In genomic region chr2:73832905-73833304, GRCh38 we compare ENCODE assay signal across 10 cellular contexts. TPM values are rescaled to one million over a fixed set of nuclear protein-coding genes. Genes with fewer than 3 reads are reported as not detected.
DNase-seq lines count a peak whose midpoint lies in the region; ATAC-seq, FAIRE-seq and TF ChIP-seq lines count a peak whose summit lies in the region.
"Had no signal": no experiment of that assay in that cellular context is flagged by ENCODE, and none has a peak within 500 bp of the region (broad histone marks: within the 10 kb centered on the region; RNA-seq: fewer than 3 reads in every experiment).

No MANE protein-coding gene starts in this region.

- TF ChIP-seq POLR2A in GM12892 (IDR thresholded peaks at IDR 0.05; ENCODE audit: low read depth, low read length) (peak; percentile 52; the same call in 1 of the 2 replicates), heart left ventricle (IDR thresholded peaks at IDR 0.05) (no peak)

- H3K36me3 ChIP-seq in BLaER1 (peaks cover 65% of the 10 kb centered on the region), SK-N-MC (ENCODE audit: insufficient read depth, low read length) (peaks cover 40% of the 10 kb centered on the region), heart left ventricle (peaks cover 0 to 58% (median 41%) of the 10 kb centered on the region in 9 donors)

- no peaks in the 10 kb centered on the region for H3K27me3 Mint-ChIP-seq in effector memory CD8-positive, alpha-beta T cell

- peak overlapping the region; percentile 50 for H3K4me2 ChIP-seq in BLaER1

- no peak for TF ChIP-seq CTCF in heart left ventricle (IDR thresholded peaks at IDR 0.05)

- H3K27ac Mint-ChIP-seq in effector memory CD8-positive, alpha-beta T cell = no peak overlapping the region

- peaks cover 39 to 44% of the 10 kb centered on the region in 2 donors for H3K4me1 Mint-ChIP-seq in effector memory CD8-positive, alpha-beta T cell (ENCODE audit: low read depth in 2 of 2)

- H3K27me3 ChIP-seq in BLaER1 = no peaks in the 10 kb centered on the region
- no peaks in the 10 kb centered on the region for H3K27me3 ChIP-seq in heart left ventricle
- H3K27me3 ChIP-seq: Peyer's patch had no signal

- H3K27ac ChIP-seq in BLaER1 (no peak overlapping the region), SK-N-MC (peak overlapping the region; percentile 82), heart left ventricle (peak overlapping the region in 3 of 12 donors; percentile 5 to 69 (median 41))

- no peak overlapping the region for H3K9ac ChIP-seq in BLaER1
- H3K9ac ChIP-seq in SK-N-MC (ENCODE audit: insufficient read length) = no peak overlapping the region

- no peak for DNase-seq in GM12892 (ENCODE audit: insufficient read length)
- no peak for DNase-seq in SK-N-MC (ENCODE audit: low read depth, low spot score)
- DNase-seq in fibroblast of the conjunctiva (ENCODE audit: low read depth) = peak; percentile 30
- DNase-seq in urothelium cell line (ENCODE audit: low spot score) = no peak
- no peak for DNase-seq in left colon
- DNase-seq in effector memory CD8-positive, alpha-beta T cell = no peak
- DNase-seq in heart left ventricle = no peak
- DNase-seq: hypothalamus, Peyer's patch had no signal

- H3K9me3 Mint-ChIP-seq in effector memory CD8-positive, alpha-beta T cell = no peaks in the 10 kb centered on the region

- FAIRE-seq in GM12892 (lab: Jason Lieb, UNC) (no peak), urothelium cell line (lab: Jason Lieb, UNC) (no peak)

- ATAC-seq in left colon (no peak), heart left ventricle (no peak)
- no peak for ATAC-seq in effector memory CD8-positive, alpha-beta T cell (replicated peaks)

- H3K9me3 ChIP-seq in BLaER1 = peaks cover 8% of the 10 kb centered on the region; the same call in 1 of the 2 replicates
- H3K9me3 ChIP-seq in SK-N-MC (ENCODE audit: low read depth, low read length) = no peaks in the 10 kb centered on the region
- no peaks in the 10 kb centered on the region for H3K9me3 ChIP-seq in heart left ventricle
- H3K9me3 ChIP-seq: Peyer's patch had no signal

- intact Hi-C loops in left colon (cut with DNase I, micrococcal nuclease) (no loop called here), heart left ventricle (cut with DNase I) (loop anchor here in 1 of 10 donors (5.0 kb wide), 1 partner anchor 89 kb away; no protein-coding TSS in a partner anchor)

- H3K4me1 ChIP-seq in BLaER1 = peaks cover 35% of the 10 kb centered on the region
- peaks cover 0 to 42% (median 16%) of the 10 kb centered on the region in 12 donors for H3K4me1 ChIP-seq in heart left ventricle

- peaks cover 10% of the 10 kb centered on the region; the same call in 1 of the 2 replicates for H4K20me1 ChIP-seq in BLaER1

- H3K4me3 ChIP-seq in BLaER1 (no peak overlapping the region), SK-N-MC (no peak overlapping the region), heart left ventricle (no peak overlapping the region)
- H3K4me3 ChIP-seq: Peyer's patch had no signal

- no peak overlapping the region for H3K4me3 Mint-ChIP-seq in effector memory CD8-positive, alpha-beta T cell

- peaks cover 24% of the 10 kb centered on the region for H3K36me3 Mint-ChIP-seq in effector memory CD8-positive, alpha-beta T cell (ENCODE audit: insufficient read depth)

RNA-seq across cellular contexts. Expression of gene STAMBP, which starts 4.1 kb away (rescaled TPM):
- polyA plus RNA-seq in GM12892 (2012; ENCODE audit: missing spikeins) = 65.1 TPM
- total RNA-seq in left colon (10 to 100 TPM; 43.1 to 52.3 TPM), heart left ventricle (10 to 100 TPM; 27.2 to 38.0 (median 34.4) TPM)
- 10 to 100 TPM; 13.2 to 29.2 TPM for polyA plus RNA-seq in heart left ventricle

RNA-seq across cellular contexts. Expression of gene C2orf78, which starts 48.9 kb away (rescaled TPM):
- polyA plus RNA-seq in GM12892 (2012; ENCODE audit: missing spikeins) = 0.13 TPM
- total RNA-seq in left colon (not detected), heart left ventricle (not detected)
- not detected for polyA plus RNA-seq in heart left ventricle
- total RNA-seq: Peyer's patch had no signal

RNA-seq across cellular contexts. Expression of gene DUSP11, which starts 53.0 kb away (rescaled TPM):
- 30.0 TPM for polyA plus RNA-seq in GM12892 (2012; ENCODE audit: missing spikeins)
- total RNA-seq in left colon (10 to 100 TPM; 18.2 to 19.9 TPM), heart left ventricle (10 to 100 TPM in 6 of 9 donors, 1 to 10 TPM in 3; 6.7 to 13.8 (median 11.0) TPM)
- 10 to 100 TPM in 1 of 2 donors, 1 to 10 TPM in 1; 8.7 to 10.5 TPM for polyA plus RNA-seq in heart left ventricle

RNA-seq across cellular contexts. Expression of gene ACTG2, which starts 59.9 kb away (rescaled TPM):
- polyA plus RNA-seq in GM12892 (2012; ENCODE audit: missing spikeins) = 0.19 TPM
- 100 to 1,000 TPM in 1 of 2 donors, 10 to 100 TPM in 1; 14.7 to 765 TPM for total RNA-seq in left colon
- total RNA-seq in heart left ventricle = 10 to 100 TPM in 1 of 9 donors, 1 to 10 TPM in 8; 1.3 to 10.5 (median 3.1) TPM
- 1 to 10 TPM; 4.2 to 4.4 TPM for polyA plus RNA-seq in heart left ventricle
